1 cellular context compared by ENCODE assay signal in the genomic region with DNA sequence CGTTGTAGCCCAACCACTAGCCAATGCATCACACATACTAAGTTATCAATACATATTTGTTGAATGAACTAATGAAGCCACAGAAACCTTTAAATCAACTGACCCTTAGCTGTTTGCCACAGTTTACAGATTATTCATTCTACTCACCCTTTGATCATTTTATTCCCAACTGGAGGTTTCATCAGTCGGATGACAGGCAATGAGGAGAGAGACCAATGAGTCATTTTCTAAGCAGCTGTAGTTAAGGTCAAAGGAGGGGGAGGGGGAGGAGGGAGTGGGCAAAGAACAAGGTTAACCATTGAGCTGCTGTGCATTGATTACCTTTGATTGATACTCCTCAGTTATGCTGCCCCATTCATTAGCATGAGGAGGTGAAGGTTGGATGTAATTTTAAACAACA.
TF ChIP-seq lines count a peak whose summit lies in the region.

No MANE protein-coding gene starts in this region.

TF ChIP-seq in HCT116, 20 proteins besides CTCF, POLR2A, EP300 and RAD21 (continued from another document):
- TF ChIP-seq EZH2phosphoT487 (IDR thresholded peaks at IDR 0.05; ENCODE audit: borderline replicate concordance), result no peak
- TF ChIP-seq ZFX (IDR thresholded peaks at IDR 0.05), result no peak
- peak; percentile 98 for TF ChIP-seq FOSL1 (IDR thresholded peaks at IDR 0.05; ENCODE audit: low read depth)
- no peak for TF ChIP-seq EZH2 (IDR thresholded peaks at IDR 0.05)
- peak; percentile 55 for TF ChIP-seq EGR1 (IDR thresholded peaks at IDR 0.05; ENCODE audit: low read depth)
- no peak for TF ChIP-seq YY1 (IDR thresholded peaks at IDR 0.05; ENCODE audit: extremely low read depth, insufficient replicate concordance, low read depth, low read length)
- TF ChIP-seq SIN3A (IDR thresholded peaks at IDR 0.05; ENCODE audit: low read depth), result peak; percentile 90
- TF ChIP-seq ZNF274 (IDR thresholded peaks at IDR 0.05; ENCODE audit: low read depth, low read length), result no peak
- TF ChIP-seq TCF7L2 (IDR thresholded peaks at IDR 0.05; ENCODE audit: borderline replicate concordance, extremely low read depth, insufficient read depth, insufficient read length), result peak; percentile 91
- TF ChIP-seq, protein P1, sequence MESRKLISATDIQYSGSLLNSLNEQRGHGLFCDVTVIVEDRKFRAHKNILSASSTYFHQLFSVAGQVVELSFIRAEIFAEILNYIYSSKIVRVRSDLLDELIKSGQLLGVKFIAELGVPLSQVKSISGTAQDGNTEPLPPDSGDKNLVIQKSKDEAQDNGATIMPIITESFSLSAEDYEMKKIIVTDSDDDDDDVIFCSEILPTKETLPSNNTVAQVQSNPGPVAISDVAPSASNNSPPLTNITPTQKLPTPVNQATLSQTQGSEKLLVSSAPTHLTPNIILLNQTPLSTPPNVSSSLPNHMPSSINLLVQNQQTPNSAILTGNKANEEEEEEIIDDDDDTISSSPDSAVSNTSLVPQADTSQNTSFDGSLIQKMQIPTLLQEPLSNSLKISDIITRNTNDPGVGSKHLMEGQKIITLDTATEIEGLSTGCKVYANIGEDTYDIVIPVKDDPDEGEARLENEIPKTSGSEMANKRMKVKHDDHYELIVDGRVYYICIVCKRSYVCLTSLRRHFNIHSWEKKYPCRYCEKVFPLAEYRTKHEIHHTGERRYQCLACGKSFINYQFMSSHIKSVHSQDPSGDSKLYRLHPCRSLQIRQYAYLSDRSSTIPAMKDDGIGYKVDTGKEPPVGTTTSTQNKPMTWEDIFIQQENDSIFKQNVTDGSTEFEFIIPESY (IDR thresholded peaks at IDR 0.05; ENCODE audit: extremely low read depth, insufficient replicate concordance, low read length), result no peak
- TF ChIP-seq POLR2AphosphoS5 (IDR thresholded peaks at IDR 0.05; ENCODE audit: low read depth, low read length), result peak; percentile 57; the same call in 1 of the 2 replicates
- TF ChIP-seq REST (IDR thresholded peaks at IDR 0.05; ENCODE audit: low read depth), result no peak
